In the genomic region with DNA sequence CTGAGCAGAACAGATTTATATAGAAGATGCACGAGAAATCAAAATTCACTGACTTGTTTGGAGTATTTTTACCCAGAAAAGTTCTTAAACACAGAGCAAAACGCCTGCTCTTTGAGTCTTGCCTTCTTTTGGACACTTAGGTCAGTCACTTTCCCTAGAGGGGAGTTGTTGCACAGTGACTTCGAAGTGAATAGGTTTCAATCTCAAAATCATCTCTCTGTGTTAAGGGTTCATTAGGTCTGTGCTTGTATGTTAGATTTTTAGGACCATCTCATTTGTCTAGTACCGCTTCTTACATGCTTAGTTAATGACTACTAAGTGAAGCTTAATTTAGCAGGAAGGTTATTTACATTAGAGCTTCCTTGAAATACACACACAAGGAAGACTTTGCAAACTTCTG, we compare ENCODE assay signal across 15 cellular contexts. TPM values are rescaled to one million over a fixed set of nuclear protein-coding genes. Genes with fewer than 3 reads are reported as not detected.
A peak's percentile ranks its signal among the peaks of the same experiment; 100 is the strongest.
DNase-seq lines count a peak whose midpoint lies in the region; ATAC-seq, FAIRE-seq and TF ChIP-seq lines count a peak whose summit lies in the region.
"Had no signal": no experiment of that assay in that cellular context is flagged by ENCODE, and none has a peak within 500 bp of the region (broad histone marks: within the 10 kb centered on the region; RNA-seq: fewer than 3 reads in every experiment).

No MANE protein-coding gene starts in this region.

- CTCF ChIA-PET in A549 (lab: Yijun Ruan, JAX) = interaction anchor here (1.0 to 3.5 kb wide), 10 partner anchors 9 to 130 kb away, joined by 3 to 25 read pairs (median 5); no protein-coding TSS in a partner anchor

- 1% methylated on average over 4 of the region's 4 CpGs for WGBS in A549 (ENCODE audit: missing lambda C conversion rate)

- H3K9me3 ChIP-seq in A549 = no peaks in the 10 kb centered on the region

- H3K27ac ChIP-seq in A549 (peak overlapping the region; percentile 90 to 91), rectal smooth muscle tissue (ENCODE audit: low read depth, low read length) (peak overlapping the region; percentile 70)
- H3K27ac ChIP-seq: GM23248 had no signal

- DNase-seq in A549 (ENCODE audit: low read depth in 1 of 2, low spot score in 1 of 2) (peak in 1 of 2 experiments; percentile 75), OCI-M1 (lab: John Stamatoyannopoulos, UW) (peak; percentile 42), fibroblast of villous mesenchyme (ENCODE audit: low read depth) (no peak), G401 (ENCODE audit: low spot score) (no peak), NCI-H146 treated with DMSO at 0.1 percent for 48 hours (lab: John Stamatoyannopoulos, UW; ENCODE audit: unreplicated experiment) (no peak), CD1c-positive myeloid dendritic cell (ENCODE audit: extremely low spot score) (no peak)
- DNase-seq: caudate nucleus; DMS79; GM23248; NCI-H446; RPMI8226; stimulated activated CD4-positive, alpha-beta T cell treated with anti-CD3 and anti-CD28 coated beads, Interleukin-12 subunit alpha, Interleukin-12 subunit beta, amount 100 ng/mL, for 4 hours had no signal

- TF ChIP-seq CTCF in A549 (IDR thresholded peaks at IDR 0.05) (no peak), fibroblast of villous mesenchyme (IDR thresholded peaks at IDR 0.05; ENCODE audit: insufficient read depth, low read depth, low read length) (no peak)

- ATAC-seq in A549 = peak in 1 of 2 experiments; percentile 8; a peak in 1 of 6 replicates
- ATAC-seq in HG03159 (IDR thresholded peaks at IDR 0.05; ENCODE audit: unreplicated experiment) = no peak
- ATAC-seq: natural killer cell treated with Interleukin-12 subunit alpha and Interleukin-12 subunit beta and Interleukin-15 and Interleukin-18, amount 100 ng/mL, for 72 hours had no signal

- TF ChIP-seq POLR2A in A549 (IDR thresholded peaks at IDR 0.05; ENCODE audit: low read length) = no peak

- no peak for TF ChIP-seq RAD21 in A549 (conservative IDR thresholded peaks at IDR 0.05 in 1 of 2, IDR thresholded peaks at IDR 0.05 in 1 of 2)

- H3K36me3 ChIP-seq in rectal smooth muscle tissue (ENCODE audit: control insufficient read depth, insufficient read depth, low read length) = no peaks in the 10 kb centered on the region

- FAIRE-seq in A549 (lab: Jason Lieb, UNC) = peak; percentile 96

- no peak overlapping the region for H3K9ac ChIP-seq in rectal smooth muscle tissue (ENCODE audit: low read length)
- H3K9ac ChIP-seq: GM23248 had no signal

- in situ Hi-C loops in G401 (cut with HindIII; ENCODE audit: low sequenced_read_pairs) = no loop called here

- no peak for TF ChIP-seq EP300 in A549 (IDR thresholded peaks at IDR 0.05)

- H3K4me3 ChIP-seq in A549 = peak overlapping the region; percentile 67
- peak overlapping the region; percentile 53 for H3K4me3 ChIP-seq in fibroblast of villous mesenchyme (ENCODE audit: low read depth, low read length)
- H3K4me3 ChIP-seq in rectal smooth muscle tissue (ENCODE audit: low read length) = peak overlapping the region; percentile 63
- H3K4me3 ChIP-seq: GM23248 had no signal

- no peaks in the 10 kb centered on the region for H3K27me3 ChIP-seq in rectal smooth muscle tissue (ENCODE audit: control insufficient read depth, insufficient read depth, low read length)

- POLR2A ChIA-PET in A549 (lab: Yijun Ruan, JAX) = interaction anchor here (1.0 to 5.8 kb wide), 13 partner anchors 10 to 94 kb away, joined by 3 to 77 read pairs (median 4); no protein-coding TSS in a partner anchor

- peak overlapping the region; percentile 94 for H3K4me2 ChIP-seq in A549

- H3K4me1 ChIP-seq in A549 = peaks cover 20% of the 10 kb centered on the region
- H3K4me1 ChIP-seq in rectal smooth muscle tissue (ENCODE audit: control insufficient read depth, insufficient read depth, low read length) = peaks cover 32% of the 10 kb centered on the region

TF ChIP-seq in A549, 52 proteins besides CTCF, POLR2A, EP300 and RAD21:
- TF ChIP-seq EHF (CRISPR knock-in tag; IDR thresholded peaks at IDR 0.05) = peak; percentile 66
- TF ChIP-seq TP53 (CRISPR knock-in tag; IDR thresholded peaks at IDR 0.05) = 0 out of 2 replicates have a peak, but pooled peaks have one; percentile 12
- TF ChIP-seq, protein P1, sequence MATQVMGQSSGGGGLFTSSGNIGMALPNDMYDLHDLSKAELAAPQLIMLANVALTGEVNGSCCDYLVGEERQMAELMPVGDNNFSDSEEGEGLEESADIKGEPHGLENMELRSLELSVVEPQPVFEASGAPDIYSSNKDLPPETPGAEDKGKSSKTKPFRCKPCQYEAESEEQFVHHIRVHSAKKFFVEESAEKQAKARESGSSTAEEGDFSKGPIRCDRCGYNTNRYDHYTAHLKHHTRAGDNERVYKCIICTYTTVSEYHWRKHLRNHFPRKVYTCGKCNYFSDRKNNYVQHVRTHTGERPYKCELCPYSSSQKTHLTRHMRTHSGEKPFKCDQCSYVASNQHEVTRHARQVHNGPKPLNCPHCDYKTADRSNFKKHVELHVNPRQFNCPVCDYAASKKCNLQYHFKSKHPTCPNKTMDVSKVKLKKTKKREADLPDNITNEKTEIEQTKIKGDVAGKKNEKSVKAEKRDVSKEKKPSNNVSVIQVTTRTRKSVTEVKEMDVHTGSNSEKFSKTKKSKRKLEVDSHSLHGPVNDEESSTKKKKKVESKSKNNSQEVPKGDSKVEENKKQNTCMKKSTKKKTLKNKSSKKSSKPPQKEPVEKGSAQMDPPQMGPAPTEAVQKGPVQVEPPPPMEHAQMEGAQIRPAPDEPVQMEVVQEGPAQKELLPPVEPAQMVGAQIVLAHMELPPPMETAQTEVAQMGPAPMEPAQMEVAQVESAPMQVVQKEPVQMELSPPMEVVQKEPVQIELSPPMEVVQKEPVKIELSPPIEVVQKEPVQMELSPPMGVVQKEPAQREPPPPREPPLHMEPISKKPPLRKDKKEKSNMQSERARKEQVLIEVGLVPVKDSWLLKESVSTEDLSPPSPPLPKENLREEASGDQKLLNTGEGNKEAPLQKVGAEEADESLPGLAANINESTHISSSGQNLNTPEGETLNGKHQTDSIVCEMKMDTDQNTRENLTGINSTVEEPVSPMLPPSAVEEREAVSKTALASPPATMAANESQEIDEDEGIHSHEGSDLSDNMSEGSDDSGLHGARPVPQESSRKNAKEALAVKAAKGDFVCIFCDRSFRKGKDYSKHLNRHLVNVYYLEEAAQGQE (IDR thresholded peaks at IDR 0.05) = 0 out of 2 replicates have a peak, but pooled peaks have one; percentile 11
- no peak for TF ChIP-seq BHLHE40 (IDR thresholded peaks at IDR 0.05; ENCODE audit: low read depth, low read length)
- peak; percentile 81; the same call in 1 of the 2 replicates for TF ChIP-seq TFCP2L1 (CRISPR knock-in tag; IDR thresholded peaks at IDR 0.05)
- TF ChIP-seq, protein P2, sequence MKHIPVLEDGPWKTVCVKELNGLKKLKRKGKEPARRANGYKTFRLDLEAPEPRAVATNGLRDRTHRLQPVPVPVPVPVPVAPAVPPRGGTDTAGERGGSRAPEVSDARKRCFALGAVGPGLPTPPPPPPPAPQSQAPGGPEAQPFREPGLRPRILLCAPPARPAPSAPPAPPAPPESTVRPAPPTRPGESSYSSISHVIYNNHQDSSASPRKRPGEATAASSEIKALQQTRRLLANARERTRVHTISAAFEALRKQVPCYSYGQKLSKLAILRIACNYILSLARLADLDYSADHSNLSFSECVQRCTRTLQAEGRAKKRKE (CRISPR knock-in tag; IDR thresholded peaks at IDR 0.05; ENCODE audit: low read depth) = 0 out of 2 replicates have a peak, but pooled peaks have one; percentile 28
- TF ChIP-seq ZNF302 (CRISPR knock-in tag; IDR thresholded peaks at IDR 0.05) = 0 out of 2 replicates have a peak, but pooled peaks have one; percentile 34
- TF ChIP-seq HOXB5 (CRISPR knock-in tag; IDR thresholded peaks at IDR 0.05) = no peak
- peak in 1 of 2 experiments; percentile 78; a peak in 4 of 5 replicates for TF ChIP-seq JUN (IDR thresholded peaks at IDR 0.05)
- no peak for TF ChIP-seq FOSL2 (IDR thresholded peaks at IDR 0.05)
- TF ChIP-seq FOSL2 (CRISPR knock-in tag; IDR thresholded peaks at IDR 0.05) = 0 out of 2 replicates have a peak, but pooled peaks have one; percentile 26
- peak; percentile 43; the same call in 1 of the 2 replicates for TF ChIP-seq FOSB (CRISPR knock-in tag; IDR thresholded peaks at IDR 0.05)
- peak; percentile 34 for TF ChIP-seq HOXA7 (CRISPR knock-in tag; IDR thresholded peaks at IDR 0.05)
- TF ChIP-seq RNF2 (IDR thresholded peaks at IDR 0.05; ENCODE audit: borderline replicate concordance, low read depth) = no peak
- peak; percentile 84; the same call in 1 of the 2 replicates for TF ChIP-seq POLR2AphosphoS2 (conservative IDR thresholded peaks at IDR 0.05; ENCODE audit: low read length)

RNA-seq across cellular contexts. Expression of a gene that starts 1.8 kb away (rescaled TPM):
- polyA plus RNA-seq in A549 (2011; rRNA removed) (6,119 and 8,617 TPM in 2 replicates), A549 (2017; fragmentation: RNase III; extraction: RNeasy Plus Mini Kit Qiagen cat#74134 plus additional on column Dnase treatment) (9,362 to 9,987 TPM (median 9,373 TPM) in 3 replicates)
- polyA plus RNA-seq in A549 (2012; cell fraction: cytosol; rRNA removed) = 2,623 and 3,095 TPM in 2 replicates
- 1,463 and 2,252 TPM in 2 replicates for polyA plus RNA-seq in A549 (2012; cell fraction: nucleus; rRNA removed)
- 2,553 and 2,631 TPM in 2 replicates for polyA minus RNA-seq in A549 (2011; rRNA and poly(A)+ RNA removed)
- total RNA-seq in fibroblast of villous mesenchyme = 161 and 450 TPM in 2 replicates
- total RNA-seq in G401 (2014; rRNA removed; shearing (Covaris generic)) = not detected in 2 replicates
- total RNA-seq: GM23248; natural killer cell treated with Interleukin-12 subunit alpha and Interleukin-12 subunit beta and Interleukin-15 and Interleukin-18, amount 100 ng/mL, for 72 hours had no signal
- polyA plus RNA-seq: GM23248 had no signal

Comparison
In these comparisons a context has a peak if more than half of its experiments do, and no peak if none do; other contexts are left out.
1. RNA of a gene that starts 1.8 kb away (total RNA-seq): 161 to 450 TPM in fibroblast of villous mesenchyme; not detected in G401; every median in the first group is over 100 times any median in the second.
2. Peak in every context shown above with its lines, with median percentiles within 50 percentile points of each other: H3K4me3 ChIP-seq.